In the genomic region with DNA sequence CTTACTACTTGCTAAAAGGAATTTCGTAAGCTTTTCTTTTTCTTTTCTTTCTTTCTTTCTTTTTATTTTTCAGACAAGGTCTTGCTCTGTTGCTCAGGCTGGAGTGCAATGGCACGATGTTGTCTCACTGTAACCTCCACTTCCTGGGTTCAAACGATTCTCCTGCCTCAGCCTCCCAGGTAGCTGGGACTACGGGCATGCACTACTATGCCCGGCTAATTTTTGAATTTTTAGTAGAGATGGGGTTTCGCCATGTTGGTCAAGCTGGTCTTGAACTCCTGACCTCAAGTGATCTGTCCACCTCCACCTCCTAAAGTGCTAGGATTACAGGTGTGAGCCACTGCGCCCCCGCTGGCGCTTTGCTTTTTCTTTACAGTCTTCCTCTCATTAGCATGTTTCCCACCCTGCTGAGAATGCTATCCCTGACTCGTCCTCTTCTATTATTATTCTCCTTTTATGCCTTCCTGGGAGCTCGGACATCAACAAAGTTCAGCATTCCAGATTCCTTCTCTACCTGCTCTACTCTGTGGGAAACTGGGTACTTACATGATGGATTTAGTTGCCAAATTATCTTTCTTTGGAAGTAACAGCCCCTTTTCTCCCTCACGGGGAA, we compare ENCODE assay signal across 15 cellular contexts. TPM values are rescaled to one million over a fixed set of nuclear protein-coding genes. Genes with fewer than 3 reads are reported as not detected.
DNase-seq lines count a peak whose midpoint lies in the region; TF ChIP-seq lines count a peak whose summit lies in the region.
"Had no signal": no experiment of that assay in that cellular context is flagged by ENCODE, and none has a peak within 500 bp of the region (broad histone marks: within the 10 kb centered on the region; RNA-seq: fewer than 3 reads in every experiment).

No MANE protein-coding gene starts in this region.

- no peak overlapping the region for H3K27ac Mint-ChIP-seq in activated CD4-positive, alpha-beta T cell treated with anti-CD3 and anti-CD28 coated beads, Interleukin-2, amount 10 ng/mL, durations not matched to agents 7 days and 5 days
- H3K27ac Mint-ChIP-seq in endodermal cell (peak overlapping the region; percentile 82), neural progenitor cell (no peak overlapping the region)
- H3K27ac Mint-ChIP-seq: progenitor cell of endocrine pancreas had no signal

- intact Hi-C loops in testis (cut with DNase I; ENCODE audit: low total_unique reads), result no loop called here

- CTCF ChIA-PET in activated CD4-positive, alpha-beta T cell treated with anti-CD3 and anti-CD28 coated beads, Interleukin-2, amount 10 ng/mL, durations not matched to agents 7 days and 5 days (lab: Charles Lee), result interaction anchor here (1.0 to 1.5 kb wide), 3 partner anchors 11 to 98 kb away, joined by 3 to 4 read pairs (median 4); no protein-coding TSS in a partner anchor
- CTCF ChIA-PET in HEK293T (lab: Yijun Ruan, JAX), result interaction anchor here (0.6 to 1.5 kb wide), 3 partner anchors 26 to 41 kb away, joined by 3 to 4 read pairs (median 4); no protein-coding TSS in a partner anchor

- peaks cover 48% of the 10 kb centered on the region for H3K4me1 ChIP-seq in Karpas-422 (ENCODE audit: low read length)
- H3K4me1 ChIP-seq in endodermal cell (ENCODE audit: control insufficient read depth, insufficient read depth, low read length), result peaks cover 8% of the 10 kb centered on the region
- H3K4me1 ChIP-seq in neural progenitor cell, result peaks cover 23% of the 10 kb centered on the region
- peaks cover 6% of the 10 kb centered on the region for H3K4me1 ChIP-seq in testis

- H4K20me1 ChIP-seq in Karpas-422 (ENCODE audit: insufficient read depth, low read depth, low read length) (peaks cover 5% of the 10 kb centered on the region; the same call in 1 of the 2 replicates), neural progenitor cell (ENCODE audit: low read depth) (peaks cover 9% of the 10 kb centered on the region)

- peak overlapping the region; percentile 8 for H3K4me2 ChIP-seq in Karpas-422 (ENCODE audit: low read depth, low read length, poor library complexity, severe bottlenecking)
- peak overlapping the region; percentile 23 for H3K4me2 ChIP-seq in neural progenitor cell
- H3K4me2 ChIP-seq: A549 had no signal

- POLR2A ChIA-PET in activated CD4-positive, alpha-beta T cell treated with anti-CD3 and anti-CD28 coated beads, Interleukin-2, amount 10 ng/mL, durations not matched to agents 7 days and 5 days (lab: Charles Lee), result no interaction called here
- POLR2A ChIA-PET in HEK293T (lab: Yijun Ruan, JAX), result interaction anchor here (0.9 to 2.3 kb wide), 4 partner anchors 10 to 110 kb away, joined by 3 to 9 read pairs (median 3); no protein-coding TSS in a partner anchor

- H3K36me3 ChIP-seq in Karpas-422 (ENCODE audit: insufficient read depth, low read length) (peaks cover 34% of the 10 kb centered on the region), endodermal cell (ENCODE audit: control insufficient read depth, insufficient read depth, low read length) (no peaks in the 10 kb centered on the region), neural progenitor cell (no peaks in the 10 kb centered on the region), testis (ENCODE audit: low read depth, missing control alignments) (no peaks in the 10 kb centered on the region)

- H3K9me3 ChIP-seq in Karpas-422 (ENCODE audit: low read length), result no peaks in the 10 kb centered on the region
- no peaks in the 10 kb centered on the region for H3K9me3 ChIP-seq in endodermal cell (ENCODE audit: control insufficient read depth, low read length)
- no peaks in the 10 kb centered on the region for H3K9me3 ChIP-seq in neural progenitor cell (ENCODE audit: low read depth)
- no peaks in the 10 kb centered on the region for H3K9me3 ChIP-seq in testis
- H3K9me3 ChIP-seq: A549, spleen had no signal

- no peaks in the 10 kb centered on the region for H3K27me3 ChIP-seq in Karpas-422 (ENCODE audit: low read length)
- H3K27me3 ChIP-seq in endodermal cell (ENCODE audit: control insufficient read depth, insufficient read depth, low read length, poor library complexity, severe bottlenecking), result no peaks in the 10 kb centered on the region
- H3K27me3 ChIP-seq in neural progenitor cell, result no peaks in the 10 kb centered on the region
- no peaks in the 10 kb centered on the region for H3K27me3 ChIP-seq in testis
- H3K27me3 ChIP-seq: spleen had no signal

- peak overlapping the region; percentile 21 for H3K4me3 Mint-ChIP-seq in activated CD4-positive, alpha-beta T cell treated with anti-CD3 and anti-CD28 coated beads, Interleukin-2, amount 10 ng/mL, durations not matched to agents 7 days and 5 days
- peak overlapping the region; percentile 27 for H3K4me3 Mint-ChIP-seq in endodermal cell
- no peak overlapping the region for H3K4me3 Mint-ChIP-seq in neural progenitor cell

- H3K9ac ChIP-seq in Karpas-422 (ENCODE audit: low read length), result no peak overlapping the region
- H3K9ac ChIP-seq in endodermal cell (ENCODE audit: extremely low read depth, low read length, poor library complexity, severe bottlenecking), result no peak overlapping the region
- H3K9ac ChIP-seq in neural progenitor cell, result no peak overlapping the region

- H3F3A ChIP-seq in neural progenitor cell (ENCODE audit: low read depth), result peaks cover 34% of the 10 kb centered on the region

- no peaks in the 10 kb centered on the region for H3K9me3 Mint-ChIP-seq in activated CD4-positive, alpha-beta T cell treated with anti-CD3 and anti-CD28 coated beads, Interleukin-2, amount 10 ng/mL, durations not matched to agents 7 days and 5 days
- H3K9me3 Mint-ChIP-seq in endodermal cell, result no peaks in the 10 kb centered on the region
- no peaks in the 10 kb centered on the region for H3K9me3 Mint-ChIP-seq in neural progenitor cell
- H3K9me3 Mint-ChIP-seq: T-cell had no signal

- no peak overlapping the region for H2AFZ ChIP-seq in Karpas-422 (ENCODE audit: low read length)
- no peak overlapping the region for H2AFZ ChIP-seq in neural progenitor cell (replicated peaks)

- H3K79me2 ChIP-seq in Karpas-422 (ENCODE audit: low read length) (peaks cover 91% of the 10 kb centered on the region), neural progenitor cell (ENCODE audit: low read depth) (peaks cover 86% of the 10 kb centered on the region)

- no peaks in the 10 kb centered on the region for H3K27me3 Mint-ChIP-seq in activated CD4-positive, alpha-beta T cell treated with anti-CD3 and anti-CD28 coated beads, Interleukin-2, amount 10 ng/mL, durations not matched to agents 7 days and 5 days
- H3K27me3 Mint-ChIP-seq in endodermal cell (ENCODE audit: insufficient read depth) (no peaks in the 10 kb centered on the region), neural progenitor cell (ENCODE audit: insufficient read depth, low read depth) (peaks cover 2% of the 10 kb centered on the region)
- H3K27me3 Mint-ChIP-seq: progenitor cell of endocrine pancreas, T-cell had no signal

- H3K9me2 ChIP-seq in Karpas-422 (replicated peaks; ENCODE audit: insufficient read depth, low read length), result no peaks in the 10 kb centered on the region

- TF ChIP-seq POLR2A in testis (IDR thresholded peaks at IDR 0.05), result no peak

- no peak overlapping the region for H3K27ac ChIP-seq in Karpas-422 (ENCODE audit: low read length)
- peak overlapping the region; percentile 29 for H3K27ac ChIP-seq in endodermal cell (ENCODE audit: low read depth, low read length)
- H3K27ac ChIP-seq in neural progenitor cell, result peak overlapping the region; percentile 18
- no peak overlapping the region for H3K27ac ChIP-seq in testis
- H3K27ac ChIP-seq: A549, spleen had no signal

- TF ChIP-seq CTCF in endodermal cell (conservative IDR thresholded peaks at IDR 0.05), result peak; percentile 64
- TF ChIP-seq CTCF in neural progenitor cell (IDR thresholded peaks at IDR 0.05), result peak; percentile 21
- TF ChIP-seq CTCF in GM20000 (IDR thresholded peaks at IDR 0.05; ENCODE audit: extremely low read depth, missing control alignments), result no peak
- no peak for TF ChIP-seq CTCF in testis (IDR thresholded peaks at IDR 0.05)

- WGBS in endodermal cell (ENCODE audit: insufficient coverage in 1 of 2, insufficient read length in 1 of 2), 2 experiments, result 44 to 60% methylated on average over 9 to 12 of the region's 12 CpGs
- WGBS in testis, 2 donors, result 90 to 91% methylated on average over 12 of the region's 12 CpGs

- H3K36me3 Mint-ChIP-seq in activated CD4-positive, alpha-beta T cell treated with anti-CD3 and anti-CD28 coated beads, Interleukin-2, amount 10 ng/mL, durations not matched to agents 7 days and 5 days (ENCODE audit: low read depth), result peaks cover 46% of the 10 kb centered on the region
- H3K36me3 Mint-ChIP-seq in endodermal cell (ENCODE audit: low read depth), result peaks cover 15% of the 10 kb centered on the region
- peaks cover 28% of the 10 kb centered on the region for H3K36me3 Mint-ChIP-seq in neural progenitor cell

- H3K4me3 ChIP-seq in Karpas-422 (ENCODE audit: low read length) (no peak overlapping the region), endodermal cell (ENCODE audit: low read length) (no peak overlapping the region), neural progenitor cell (no peak overlapping the region), testis (no peak overlapping the region)
- H3K4me3 ChIP-seq: A549, spleen had no signal

- DNase-seq in activated CD4-positive, alpha-beta T cell treated with anti-CD3 and anti-CD28 coated beads, Interleukin-2, amount 10 ng/mL, durations not matched to agents 7 days and 5 days, result no peak
- no peak for DNase-seq in activated CD4-positive, alpha-beta T cell treated with anti-CD3 and anti-CD28 coated beads for 1 hour
- no peak for DNase-seq in Karpas-422
- DNase-seq in endodermal cell, result peak; percentile 93
- DNase-seq in neural progenitor cell (ENCODE audit: low spot score), result peak; percentile 50
- no peak for DNase-seq in GM20000 (ENCODE audit: low spot score)
- DNase-seq in testis, result no peak
- DNase-seq in HEK293T (ENCODE audit: extremely low spot score), result no peak
- DNase-seq: aorta, kidney glomerular epithelial cell, MV-4-11, spleen, T-cell had no signal

- peaks cover 66% of the 10 kb centered on the region for H3K4me1 Mint-ChIP-seq in activated CD4-positive, alpha-beta T cell treated with anti-CD3 and anti-CD28 coated beads, Interleukin-2, amount 10 ng/mL, durations not matched to agents 7 days and 5 days
- H3K4me1 Mint-ChIP-seq in endodermal cell (peaks cover 40% of the 10 kb centered on the region), neural progenitor cell (peaks cover 22% of the 10 kb centered on the region)

TF ChIP-seq in HEK293T, 16 proteins besides CTCF, POLR2A, EP300 and RAD21:
- TF ChIP-seq FOXA1 (IDR thresholded peaks at IDR 0.05), result no peak

RNA-seq across cellular contexts. Expression of a gene that starts 3.1 kb away (rescaled TPM):
- 100 to 1,000 TPM; 165 to 166 TPM for total RNA-seq in activated CD4-positive, alpha-beta T cell treated with anti-CD3 and anti-CD28 coated beads, Interleukin-2, amount 10 ng/mL, durations not matched to agents 7 days and 5 days
- total RNA-seq in Karpas-422 (2014; rRNA removed; shearing (Covaris generic); ENCODE audit: low replicate concordance), result 59.7 and 62.4 TPM in 2 replicates
- total RNA-seq in endodermal cell, result 100 to 1,000 TPM; 103 to 116 TPM
- polyA plus RNA-seq in endodermal cell (2013, experiment 1 of 2), result 74.8 TPM
- 58.4 TPM for polyA plus RNA-seq in endodermal cell (2013, experiment 2 of 2)
- total RNA-seq in neural progenitor cell (ENCODE audit: low replicate concordance), result 49.3 and 54.5 TPM in 2 replicates
- total RNA-seq in testis, result 10 to 100 TPM; 27.4 to 28.8 TPM
- polyA plus RNA-seq in testis (ENCODE audit: insufficient read depth, low read depth, low replicate concordance), result 22.3 TPM

Comparison
In these comparisons a context has a peak if more than half of its experiments do, and no peak if none do; other contexts are left out.
1. DNase-seq: peak in endodermal cell (single experiment) and neural progenitor cell (single experiment); none in activated CD4-positive, alpha-beta T cell treated with anti-CD3 and anti-CD28 coated beads, Interleukin-2, amount 10 ng/mL, durations not matched to agents 7 days and 5 days (single experiment), activated CD4-positive, alpha-beta T cell treated with anti-CD3 and anti-CD28 coated beads for 1 hour (single experiment), Karpas-422 (single experiment), GM20000 (single experiment), testis (single experiment) and HEK293T (single experiment).
2. H3K27ac ChIP-seq: peak in endodermal cell (single experiment) and neural progenitor cell (single experiment); none in Karpas-422 (single experiment) and testis (0 of 2).
3. CTCF ChIP-seq: peak in endodermal cell (single experiment) and neural progenitor cell (single experiment); none in GM20000 (single experiment) and testis (0 of 3).